16 cellular contexts compared by ENCODE assay signal in the genomic region with DNA sequence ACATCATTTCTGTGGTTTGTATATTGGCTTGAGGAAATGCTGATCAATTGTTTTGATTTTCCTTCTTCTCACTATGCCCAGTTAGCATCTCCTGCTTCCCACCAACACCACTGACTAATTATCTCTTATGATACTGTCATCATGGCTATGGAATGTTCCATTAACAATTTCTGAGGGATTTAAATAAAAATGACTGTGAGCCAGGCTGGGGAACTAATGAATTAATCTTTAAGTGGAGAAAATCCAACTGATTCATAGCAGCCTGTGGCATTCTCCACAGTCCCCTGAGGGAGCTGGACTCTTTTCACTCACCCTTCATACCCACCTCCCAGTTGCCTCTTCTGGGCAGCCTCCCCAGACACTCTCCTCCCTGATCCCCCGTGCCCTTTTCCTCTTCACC.
"Had no signal": no experiment of that assay in that cellular context is flagged by ENCODE, and none has a peak within 500 bp of the region (broad histone marks: within the 10 kb centered on the region; RNA-seq: fewer than 3 reads in every experiment).

No MANE protein-coding gene starts in this region.

- H3K9me3 ChIP-seq: esophagus squamous epithelium, gastrocnemius medialis, thyroid gland, uterus had no signal

- FAIRE-seq: endometrium had no signal

- H3K27ac ChIP-seq: brain microvascular endothelial cell, dorsolateral prefrontal cortex, esophagus squamous epithelium, gastrocnemius medialis, neural progenitor cell, parathyroid adenoma, skin epidermis, thyroid gland, uterus had no signal

- H3K4me2 ChIP-seq: neural progenitor cell had no signal

- H3K27me3 ChIP-seq: brain microvascular endothelial cell, gastrocnemius medialis, neural progenitor cell, thyroid gland, uterus had no signal

- H3K79me2 ChIP-seq: parathyroid adenoma had no signal

- DNase-seq: activated B cell treated with CpG ODN at 0.5 μM for 24 hours; activated CD4-positive, alpha-beta T cell treated with anti-CD3 and anti-CD28 coated beads, Interleukin-2, amount 10 ng/mL, durations not matched to agents 7 days and 5 days; activated CD8-positive, alpha-beta memory T cell treated with anti-CD3 and anti-CD28 coated beads for 24 hours; activated T-cell treated with anti-CD3 and anti-CD28 coated beads for 4 hours; amniotic stem cell; brain microvascular endothelial cell; dorsolateral prefrontal cortex; esophagus squamous epithelium; gastrocnemius medialis; retina; thyroid gland; uterus had no signal

- H3K36me3 ChIP-seq: brain microvascular endothelial cell, esophagus squamous epithelium, gastrocnemius medialis, neural progenitor cell, thyroid gland, uterus had no signal

- H3K4me3 ChIP-seq: dorsolateral prefrontal cortex, esophagus squamous epithelium, gastrocnemius medialis, neural progenitor cell, skin epidermis, thyroid gland, uterus had no signal

- H3K4me1 ChIP-seq: gastrocnemius medialis, parathyroid adenoma, thyroid gland, uterus had no signal

- H2AFZ ChIP-seq: neural progenitor cell, parathyroid adenoma had no signal

- H3K9ac ChIP-seq: neural progenitor cell, parathyroid adenoma had no signal
